ENCODE assay signal across 8 cellular contexts in the genomic region with DNA sequence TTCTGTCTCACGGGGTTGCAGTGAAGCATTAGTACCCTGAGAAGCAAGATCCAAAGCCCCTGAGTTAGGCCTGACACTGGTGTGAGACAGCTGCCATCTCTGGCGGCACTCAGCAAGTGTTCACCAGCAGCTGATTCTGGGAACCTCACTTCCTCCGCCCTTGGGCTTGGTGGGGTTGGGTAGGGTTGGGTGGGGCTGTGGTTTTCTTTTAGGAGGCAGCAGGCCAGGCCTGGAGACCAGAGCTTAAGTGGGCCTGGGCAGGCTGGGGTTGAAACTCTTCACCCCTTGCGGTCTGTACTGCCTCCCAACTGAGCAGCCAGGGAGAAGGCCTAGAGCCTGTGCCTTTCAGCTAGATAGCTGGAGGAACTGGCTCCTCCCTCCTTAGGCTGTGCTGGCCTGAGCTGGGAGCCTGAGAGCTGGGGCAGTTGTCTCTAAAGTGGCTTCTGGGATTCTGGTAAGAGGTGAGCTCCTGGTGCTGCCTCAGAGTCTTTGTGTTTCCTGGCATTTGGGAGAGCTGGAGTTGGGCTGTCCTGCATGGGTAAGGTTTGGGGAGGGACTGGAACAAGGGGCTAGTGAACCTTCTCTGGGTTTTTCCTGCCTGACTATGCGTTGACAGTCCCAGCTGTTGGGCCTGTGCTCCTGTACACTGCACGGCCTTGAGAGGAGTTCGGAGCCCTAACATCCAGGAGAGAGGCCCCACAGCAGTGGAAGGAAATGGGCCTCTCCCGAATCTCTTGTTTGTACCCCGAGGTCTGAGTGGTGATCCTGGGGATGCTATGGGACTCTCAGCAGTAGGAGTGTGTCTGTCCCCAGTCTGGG. TPM values are rescaled to one million over a fixed set of nuclear protein-coding genes. Genes with fewer than 3 reads are reported as not detected.
DNase-seq lines count a peak whose midpoint lies in the region; ATAC-seq, FAIRE-seq and TF ChIP-seq lines count a peak whose summit lies in the region.

No MANE protein-coding gene starts in this region.

- H3K4me1 ChIP-seq in GM12878 (ENCODE audit: control insufficient read depth, insufficient read depth, low read length) (peaks cover 79% of the 10 kb centered on the region), keratinocyte (ENCODE audit: control insufficient read depth, extremely low read depth, insufficient read depth, low read length) (peaks cover 84% of the 10 kb centered on the region)

- peak; percentile 64 for DNase-seq in COLO668 (lab: John Stamatoyannopoulos, UW; ENCODE audit: unreplicated experiment)
- DNase-seq in GM12878 (ENCODE audit: low read depth, low spot score) = peak; percentile 73
- no peak for DNase-seq in keratinocyte (ENCODE audit: low read depth, low spot score)
- DNase-seq in stimulated activated CD8-positive, alpha-beta memory T cell treated with anti-CD3 and anti-CD28 coated beads, Interleukin-7, amount 100 ng/mL, for 1 hour (ENCODE audit: low read depth in 2 of 2) = peak; percentile 42 to 51
- no peak for DNase-seq in NCI-H524 treated with DMSO at 0.1 percent for 48 hours (lab: John Stamatoyannopoulos, UW)

- H3K27me3 ChIP-seq in GM12878 (replicated peaks in 1 of 2; ENCODE audit: control insufficient read depth in 2 of 2, insufficient read depth in 2 of 2, low read length in 1 of 2) (no peaks in the 10 kb centered on the region), keratinocyte (ENCODE audit: control insufficient read depth, extremely low read depth, insufficient read depth, low read length) (no peaks in the 10 kb centered on the region)

- RAD21 ChIA-PET in GM12878 (lab: Charles Lee; ENCODE audit: unreplicated experiment) = interaction anchor here (0.5 to 21.4 kb wide), 9 partner anchors 10 to 737 kb away, joined by 3 to 412 read pairs (median 5); no protein-coding TSS in a partner anchor

- peak overlapping the region; percentile 87 for H3K27ac Mint-ChIP-seq in T-helper 1 cell treated with Interleukin-12 subunit alpha and Interleukin-12 subunit beta and Interleukin-4 antibody, amounts not matched to agents 30 μg/mL and 1 μg/mL, for 36 hours

- FAIRE-seq in GM12878 (lab: Jason Lieb, UNC) (no peak), keratinocyte (lab: Jason Lieb, UNC) (peak; percentile 64)

- H4K20me1 ChIP-seq in GM12878 (ENCODE audit: control insufficient read depth, insufficient read depth) (no peaks in the 10 kb centered on the region; the same call in 1 of the 2 replicates), keratinocyte (ENCODE audit: control insufficient read depth, extremely low read depth, insufficient read depth, low read length) (peaks cover 32% of the 10 kb centered on the region)

- H3K9me3 Mint-ChIP-seq in T-helper 1 cell treated with Interleukin-12 subunit alpha and Interleukin-12 subunit beta and Interleukin-4 antibody, amounts not matched to agents 30 μg/mL and 1 μg/mL, for 36 hours = no peaks in the 10 kb centered on the region

- H3K4me2 ChIP-seq in GM12878 (ENCODE audit: control insufficient read depth, insufficient read depth) (peak overlapping the region; percentile 51), keratinocyte (ENCODE audit: control insufficient read depth, extremely low read depth, insufficient read depth, low read depth, low read length) (peak overlapping the region; percentile 83)

- in situ Hi-C loops in GM12878 (cut with MboI) = no loop called here

- TF ChIP-seq EP300 in GM12878 (IDR thresholded peaks at IDR 0.05; ENCODE audit: borderline replicate concordance in 1 of 2, control insufficient read depth in 1 of 2, low read depth in 2 of 2, low read length in 2 of 2) = no peak

- dilution Hi-C loops in keratinocyte (cut with MboI; ENCODE audit: extremely low pct_ligation_motif_present, low sequenced_read_pairs) = no loop called here

- peaks cover 0 to 2% of the 10 kb centered on the region in 2 experiments; a peak in 1 of 4 replicates for H3K36me3 ChIP-seq in GM12878 (ENCODE audit: control insufficient read depth in 2 of 2, insufficient read depth in 2 of 2, low read length in 1 of 2)
- peaks cover 8% of the 10 kb centered on the region in 2 experiments for H3K36me3 ChIP-seq in keratinocyte (ENCODE audit: control insufficient read depth in 2 of 2, extremely low read depth in 1 of 2, insufficient read depth in 2 of 2, low read length in 2 of 2)

- BruUV-seq in GM12878 (replicated peaks; lab: Mats Ljungman, UMichigan) = no TSS peak

- H3K27me3 Mint-ChIP-seq in T-helper 1 cell treated with Interleukin-12 subunit alpha and Interleukin-12 subunit beta and Interleukin-4 antibody, amounts not matched to agents 30 μg/mL and 1 μg/mL, for 36 hours (ENCODE audit: low read depth) = no peaks in the 10 kb centered on the region

- intact Hi-C loops in GM12878 (cut with micrococcal nuclease; ENCODE audit: unreplicated experiment) = loop anchor here (5.0 to 10.0 kb wide), 3 partner anchors 43 to 646 kb away; no protein-coding TSS in a partner anchor

- peaks cover 10% of the 10 kb centered on the region for H3K9me1 ChIP-seq in keratinocyte (ENCODE audit: control insufficient read depth, extremely low read depth, insufficient read depth, low read length)

- 24% methylated on average over 9 of the region's 9 CpGs for WGBS in GM12878 (ENCODE audit: insufficient coverage, insufficient replicate concordance, low lambda C conversion rate, missing lambda C conversion rate)

- H3K4me1 Mint-ChIP-seq in T-helper 1 cell treated with Interleukin-12 subunit alpha and Interleukin-12 subunit beta and Interleukin-4 antibody, amounts not matched to agents 30 μg/mL and 1 μg/mL, for 36 hours (ENCODE audit: low read depth) = peaks cover 75% of the 10 kb centered on the region

- peak; percentile 55 for ATAC-seq in GM19395 (IDR thresholded peaks at IDR 0.05; ENCODE audit: unreplicated experiment)
- peak; percentile 54 for ATAC-seq in HG03457 (IDR thresholded peaks at IDR 0.05; ENCODE audit: unreplicated experiment)
- ATAC-seq in GM12878 = peak; percentile 59

- peak overlapping the region; percentile 98 for H3K4me3 Mint-ChIP-seq in T-helper 1 cell treated with Interleukin-12 subunit alpha and Interleukin-12 subunit beta and Interleukin-4 antibody, amounts not matched to agents 30 μg/mL and 1 μg/mL, for 36 hours

- CTCF ChIA-PET in GM12878 (lab: Yijun Ruan, JAX) = interaction anchor here (0.5 to 21.5 kb wide), 10 partner anchors 9 to 140 kb away, joined by 3 to 402 read pairs (median 4); no protein-coding TSS in a partner anchor

- H3K27ac ChIP-seq in GM12878 (ENCODE audit: control insufficient read depth, insufficient read depth) = peak overlapping the region; percentile 45
- H3K27ac ChIP-seq in keratinocyte (ENCODE audit: control insufficient read depth, insufficient read depth, low read length) = peak overlapping the region; percentile 84

- TF ChIP-seq RAD21 in GM12878 (IDR thresholded peaks at IDR 0.05; ENCODE audit: insufficient read depth, low read depth, low read length) = no peak

- POLR2A ChIA-PET in GM12878 (lab: Charles Lee) = interaction anchor here (0.6 to 9.6 kb wide), 6 partner anchors 11 to 78 kb away, joined by 3 to 190 read pairs (median 3); no protein-coding TSS in a partner anchor

- no peaks in the 10 kb centered on the region for H3K9me3 ChIP-seq in GM12878 (replicated peaks; ENCODE audit: control insufficient read depth, insufficient read depth, low read length)
- H3K9me3 ChIP-seq in keratinocyte (ENCODE audit: control insufficient read depth, low read depth, low read length) = no peaks in the 10 kb centered on the region

- TF ChIP-seq CTCF in GM12878 (IDR thresholded peaks at IDR 0.05 in 2 of 3, conservative IDR thresholded peaks at IDR 0.05 in 1 of 3; ENCODE audit: control insufficient read depth in 2 of 3, extremely low read depth in 1 of 3, insufficient read depth in 1 of 3, low read depth in 3 of 3, low read length in 3 of 3) (peak; percentile 11 to 15 (median 14); a peak in 2 of 6 replicates), keratinocyte (optimal IDR thresholded peaks at IDR 0.05 in 1 of 3, IDR thresholded peaks at IDR 0.05 in 1 of 3, conservative IDR thresholded peaks at IDR 0.05 in 1 of 3; ENCODE audit: extremely low read depth in 1 of 3, insufficient read depth in 2 of 3, low read length in 3 of 3) (peak in 2 of 3 experiments; percentile 11 to 45)

- H3K9ac ChIP-seq in GM12878 (ENCODE audit: control insufficient read depth, insufficient read depth, low read length) (peak overlapping the region; percentile 33), keratinocyte (ENCODE audit: control insufficient read depth, extremely low read depth, insufficient read depth, low read length) (peak overlapping the region; percentile 72)

- H3K4me3 ChIP-seq in GM12878 = peak overlapping the region; percentile 92; the same call in 1 of the 2 replicates
- H3K4me3 ChIP-seq in keratinocyte (ENCODE audit: control insufficient read depth in 2 of 3, extremely low read depth in 1 of 3, insufficient read depth in 2 of 3, low read depth in 1 of 3, low read length in 3 of 3) = peak overlapping the region; percentile 26 to 43 (median 34)

- peak; percentile 43; the same call in 1 of the 2 replicates for TF ChIP-seq POLR2A in GM12878 (IDR thresholded peaks at IDR 0.05; ENCODE audit: low read depth, low read length)

- SMC1A ChIA-PET in GM12878 (lab: Charles Lee; ENCODE audit: uncharacterized antibody, unreplicated experiment) = interaction anchor here (0.9 to 36.0 kb wide), 6 partner anchors 9 to 46 kb away, joined by 3 to 1038 read pairs (median 58); no protein-coding TSS in a partner anchor

- H3K79me2 ChIP-seq in GM12878 (ENCODE audit: control insufficient read depth, insufficient read depth, low read length) (peaks cover 91% of the 10 kb centered on the region), keratinocyte (ENCODE audit: control insufficient read depth, insufficient read depth, low read length) (peaks cover 98% of the 10 kb centered on the region)

- peaks cover 53% of the 10 kb centered on the region for H3K36me3 Mint-ChIP-seq in T-helper 1 cell treated with Interleukin-12 subunit alpha and Interleukin-12 subunit beta and Interleukin-4 antibody, amounts not matched to agents 30 μg/mL and 1 μg/mL, for 36 hours (ENCODE audit: low read depth)

- H2AFZ ChIP-seq in GM12878 (ENCODE audit: control insufficient read depth, low read depth, low read length) (no peak overlapping the region), keratinocyte (ENCODE audit: control insufficient read depth, low read length) (no peak overlapping the region)

RNA-seq across cellular contexts. Expression of a gene that starts 5.1 kb away (rescaled TPM):
- total RNA-seq in GM12878 (2013; cell fraction: nucleolus; rRNA removed) = 100 and 110 TPM in 2 replicates
- total RNA-seq in GM12878 (2014; rRNA removed) = 12.5 and 13.3 TPM in 2 replicates
- total RNA-seq in GM12878 (2014; rRNA removed; fragmentation: Illumina TruSeq; extraction: Trizol) = 8.0 and 8.1 TPM in 2 replicates
- 30.0 and 31.7 TPM in 2 replicates for total RNA-seq in GM12878 (2021)
- 7.3 TPM for polyA plus RNA-seq in GM12878 (2011; ENCODE audit: low read depth)
- polyA plus RNA-seq in GM12878 (2011; rRNA removed) = 18.8 and 27.8 TPM in 2 replicates
- polyA plus RNA-seq in GM12878 (2011; cell fraction: cytosol; rRNA removed) = 31.9 and 34.2 TPM in 2 replicates
- polyA plus RNA-seq in GM12878 (2011; cell fraction: nucleus; rRNA removed) = 45.1 and 52.6 TPM in 2 replicates
- 11.9 and 19.2 TPM in 2 replicates for polyA plus RNA-seq in GM12878 (2012)
- 8.6 and 16.9 TPM in 2 replicates for polyA plus RNA-seq in GM12878 (2014; fragmentation: Illumina TruSeq; extraction: Trizol)
- polyA plus RNA-seq in GM12878 (2014; fragmentation: Nextera tagmentation; extraction: Ambion mirVana) = 1 to 10 TPM; 2.5 to 2.6 TPM
- polyA plus RNA-seq in GM12878 (2014; rRNA removed) = 21.1 and 23.3 TPM in 2 replicates
- polyA plus RNA-seq in GM12878 (2016; fragmentation: Nextera tagmentation; extraction: Ambion mirVana) = 10 to 100 TPM; 19.0 to 22.0 TPM
- 21.3 and 31.5 TPM in 2 replicates for polyA minus RNA-seq in GM12878 (2011; rRNA and poly(A)+ RNA removed)
- 8.9 and 10.2 TPM in 2 replicates for polyA minus RNA-seq in GM12878 (2011; cell fraction: cytosol; rRNA and poly(A)+ RNA removed)
- polyA minus RNA-seq in GM12878 (2011; cell fraction: nucleus; rRNA and poly(A)+ RNA removed) = 17.2 and 26.6 TPM in 2 replicates
- polyA plus RNA-seq in keratinocyte = 71.1 to 191 TPM (median 87.0 TPM) in 3 replicates
- 24.8 TPM for polyA plus RNA-seq in keratinocyte (2011; ENCODE audit: low read depth)
- 64.9 and 73.6 TPM in 2 replicates for polyA plus RNA-seq in keratinocyte (2011; cell fraction: cytosol; rRNA removed)
- polyA plus RNA-seq in keratinocyte (2011; cell fraction: nucleus; rRNA removed) = 286 and 296 TPM in 2 replicates
- 89.0 and 143 TPM in 2 replicates for polyA plus RNA-seq in keratinocyte (2012; ENCODE audit: low replicate concordance)
- 94.5 to 356 TPM (median 124 TPM) in 3 replicates for polyA minus RNA-seq in keratinocyte
- polyA minus RNA-seq in keratinocyte (2011; cell fraction: cytosol; rRNA and poly(A)+ RNA removed) = 73.1 TPM
- polyA minus RNA-seq in keratinocyte (2011; cell fraction: nucleus; rRNA and poly(A)+ RNA removed) = 118 and 190 TPM in 2 replicates

RNA-seq across cellular contexts. Expression of a gene that starts 50.9 kb away (rescaled TPM):
- total RNA-seq in GM12878 (2013; cell fraction: nucleolus; rRNA removed) = 4.0 and 4.3 TPM in 2 replicates
- total RNA-seq in GM12878 (2014; rRNA removed) (6.9 and 11.1 TPM in 2 replicates), GM12878 (2014; rRNA removed; fragmentation: Illumina TruSeq; extraction: Trizol) (14.7 and 15.6 TPM in 2 replicates), GM12878 (2021) (11.0 and 11.4 TPM in 2 replicates)
- polyA plus RNA-seq in GM12878 (2011; ENCODE audit: low read depth) = 12.7 TPM
- polyA plus RNA-seq in GM12878 (2011; rRNA removed) (2.8 and 3.4 TPM in 2 replicates), GM12878 (2014; fragmentation: Illumina TruSeq; extraction: Trizol) (15.6 and 17.8 TPM in 2 replicates), GM12878 (2014; fragmentation: Nextera tagmentation; extraction: Ambion mirVana) (10 to 100 TPM in 1 of 2 experiments, 1 to 10 TPM in 1; 5.1 to 10.0 TPM), GM12878 (2014; rRNA removed) (10.0 and 12.6 TPM in 2 replicates), GM12878 (2016; fragmentation: Nextera tagmentation; extraction: Ambion mirVana) (10 to 100 TPM; 10.9 to 13.7 TPM), keratinocyte (50.2 to 71.6 TPM (median 53.3 TPM) in 3 replicates)
- polyA plus RNA-seq in GM12878 (2011; cell fraction: cytosol; rRNA removed) = 1.3 and 1.6 TPM in 2 replicates
- 0.45 and 0.51 TPM in 2 replicates for polyA plus RNA-seq in GM12878 (2011; cell fraction: nucleus; rRNA removed)
- 17.3 and 17.8 TPM in 2 replicates for polyA plus RNA-seq in GM12878 (2012)
- 0.73 and 1.1 TPM in 2 replicates for polyA minus RNA-seq in GM12878 (2011; rRNA and poly(A)+ RNA removed)
- polyA minus RNA-seq in GM12878 (2011; cell fraction: cytosol; rRNA and poly(A)+ RNA removed) = not detected in 2 replicates
- polyA minus RNA-seq in GM12878 (2011; cell fraction: nucleus; rRNA and poly(A)+ RNA removed) = 0.24 and 0.38 TPM in 2 replicates
- 28.2 TPM for polyA plus RNA-seq in keratinocyte (2011; ENCODE audit: low read depth)
- 40.1 and 45.4 TPM in 2 replicates for polyA plus RNA-seq in keratinocyte (2011; cell fraction: cytosol; rRNA removed)
- 39.3 and 51.0 TPM in 2 replicates for polyA plus RNA-seq in keratinocyte (2011; cell fraction: nucleus; rRNA removed)
- polyA plus RNA-seq in keratinocyte (2012; ENCODE audit: low replicate concordance) = 36.5 and 39.4 TPM in 2 replicates
- polyA minus RNA-seq in keratinocyte = 7.6 to 27.0 TPM (median 20.6 TPM) in 3 replicates
- 16.5 TPM for polyA minus RNA-seq in keratinocyte (2011; cell fraction: cytosol; rRNA and poly(A)+ RNA removed)
- 11.3 and 24.3 TPM in 2 replicates for polyA minus RNA-seq in keratinocyte (2011; cell fraction: nucleus; rRNA and poly(A)+ RNA removed)

Comparison
In these comparisons a context has a peak if more than half of its experiments do, and no peak if none do; other contexts are left out.
1. DNase-seq: peak in COLO668 (single experiment), GM12878 (single experiment) and stimulated activated CD8-positive, alpha-beta memory T cell treated with anti-CD3 and anti-CD28 coated beads, Interleukin-7, amount 100 ng/mL, for 1 hour (2 of 2); none in keratinocyte (single experiment) and NCI-H524 treated with DMSO at 0.1 percent for 48 hours (single experiment).
2. Peak in every context shown above with its lines, with median percentiles within 50 percentile points of each other: ATAC-seq.